Comparison of ENCODE assay signal across 1 cellular context in the genomic region with DNA sequence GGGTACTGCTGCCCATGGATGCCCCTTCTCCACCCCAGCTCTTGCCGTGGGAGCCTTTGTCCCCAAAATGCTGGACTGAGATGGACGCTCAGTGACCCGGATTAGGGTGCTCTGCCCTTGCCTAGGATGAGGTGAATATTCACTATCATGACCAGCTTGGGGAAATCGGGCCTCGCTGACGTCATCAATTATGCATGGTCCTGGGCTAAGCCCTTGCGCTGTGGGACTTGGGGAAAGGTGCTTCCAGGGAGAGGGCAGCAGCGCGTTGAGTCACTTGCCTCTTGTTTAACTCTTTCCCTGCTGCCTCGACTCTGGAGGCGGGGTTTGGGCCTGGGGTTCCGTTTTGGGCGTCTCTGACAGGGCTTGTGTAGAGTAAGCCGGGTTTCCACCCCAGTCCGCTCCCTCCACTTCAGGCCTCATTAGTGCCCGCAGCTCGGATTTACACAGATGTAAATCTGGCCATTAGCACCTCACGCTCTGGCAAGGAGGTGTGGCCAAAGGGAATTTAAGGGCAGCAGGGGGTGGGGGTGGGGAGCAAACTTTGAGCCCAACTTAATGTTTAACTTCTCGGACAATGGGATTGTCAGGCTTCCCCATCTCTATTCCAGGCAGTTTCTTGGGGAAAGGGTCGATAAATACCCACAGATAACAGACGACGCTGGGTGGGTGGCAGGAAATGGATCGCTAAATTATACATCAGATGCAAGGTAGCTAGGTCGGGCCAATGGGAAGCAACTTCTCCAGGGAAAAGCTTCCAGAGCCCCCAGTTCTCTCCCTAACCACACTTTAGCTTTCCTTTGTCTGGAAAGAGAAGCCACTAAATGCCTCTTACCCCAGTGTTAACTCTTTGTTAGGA.
A peak's percentile ranks its signal among the peaks of the same experiment; 100 is the strongest.
TF ChIP-seq lines count a peak whose summit lies in the region.

No MANE protein-coding gene starts in this region.

TF ChIP-seq in WTC11, 78 proteins besides CTCF, POLR2A, EP300 and RAD21 (continued from another document and continues in another):
- TF ChIP-seq, protein P1, sequence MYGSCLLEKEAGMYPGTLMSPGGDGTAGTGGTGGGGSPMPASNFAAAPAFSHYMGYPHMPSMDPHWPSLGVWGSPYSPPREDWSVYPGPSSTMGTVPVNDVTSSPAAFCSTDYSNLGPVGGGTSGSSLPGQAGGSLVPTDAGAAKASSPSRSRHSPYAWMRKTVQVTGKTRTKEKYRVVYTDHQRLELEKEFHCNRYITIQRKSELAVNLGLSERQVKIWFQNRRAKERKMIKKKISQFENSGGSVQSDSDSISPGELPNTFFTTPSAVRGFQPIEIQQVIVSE (CRISPR knock-in tag; IDR thresholded peaks at IDR 0.05; ENCODE audit: borderline replicate concordance) = no peak
- TF ChIP-seq, protein P2, sequence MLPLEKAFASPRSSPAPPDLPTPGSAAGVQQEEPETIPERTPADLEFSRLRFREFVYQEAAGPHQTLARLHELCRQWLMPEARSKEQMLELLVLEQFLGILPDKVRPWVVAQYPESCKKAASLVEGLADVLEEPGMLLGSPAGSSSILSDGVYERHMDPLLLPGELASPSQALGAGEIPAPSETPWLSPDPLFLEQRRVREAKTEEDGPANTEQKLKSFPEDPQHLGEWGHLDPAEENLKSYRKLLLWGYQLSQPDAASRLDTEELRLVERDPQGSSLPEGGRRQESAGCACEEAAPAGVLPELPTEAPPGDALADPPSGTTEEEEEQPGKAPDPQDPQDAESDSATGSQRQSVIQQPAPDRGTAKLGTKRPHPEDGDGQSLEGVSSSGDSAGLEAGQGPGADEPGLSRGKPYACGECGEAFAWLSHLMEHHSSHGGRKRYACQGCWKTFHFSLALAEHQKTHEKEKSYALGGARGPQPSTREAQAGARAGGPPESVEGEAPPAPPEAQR (CRISPR knock-in tag; IDR thresholded peaks at IDR 0.05) = 0 out of 2 replicates have a peak, but pooled peaks have one; percentile 26
- TF ChIP-seq ESRRA (CRISPR knock-in tag; IDR thresholded peaks at IDR 0.05; ENCODE audit: borderline replicate concordance) (peak; percentile 57; the same call in 1 of the 2 replicates), SP1 (CRISPR knock-in tag; conservative IDR thresholded peaks at IDR 0.05) (peak; percentile 64), SMAD4 (CRISPR knock-in tag; IDR thresholded peaks at IDR 0.05) (no peak), FOXP1 (CRISPR knock-in tag; IDR thresholded peaks at IDR 0.05; ENCODE audit: borderline replicate concordance) (peak; percentile 84; the same call in 1 of the 2 replicates), NFYB (CRISPR knock-in tag; conservative IDR thresholded peaks at IDR 0.05; ENCODE audit: low read depth) (no peak), SMAD3 (CRISPR knock-in tag; IDR thresholded peaks at IDR 0.05; ENCODE audit: borderline replicate concordance) (no peak), ZNF671 (CRISPR knock-in tag; IDR thresholded peaks at IDR 0.05) (no peak), ZNF219 (CRISPR knock-in tag; IDR thresholded peaks at IDR 0.05; ENCODE audit: borderline replicate concordance) (no peak), NR1H2 (CRISPR knock-in tag; IDR thresholded peaks at IDR 0.05) (no peak), HMGA2 (CRISPR knock-in tag; IDR thresholded peaks at IDR 0.05) (no peak), NFATC4 (CRISPR knock-in tag; IDR thresholded peaks at IDR 0.05) (no peak), KAT7 (CRISPR knock-in tag; IDR thresholded peaks at IDR 0.05; ENCODE audit: borderline replicate concordance) (no peak), GRHL2 (CRISPR knock-in tag; IDR thresholded peaks at IDR 0.05; ENCODE audit: insufficient replicate concordance, severe bottlenecking) (no peak), ZNF396 (CRISPR knock-in tag; IDR thresholded peaks at IDR 0.05; ENCODE audit: borderline replicate concordance) (no peak), ELF4 (CRISPR knock-in tag; IDR thresholded peaks at IDR 0.05; ENCODE audit: low read depth) (no peak), RORB (CRISPR knock-in tag; IDR thresholded peaks at IDR 0.05) (no peak), GABPB1 (CRISPR knock-in tag; IDR thresholded peaks at IDR 0.05) (peak; percentile 27; the same call in 1 of the 2 replicates), NR2C2 (CRISPR knock-in tag; IDR thresholded peaks at IDR 0.05) (no peak)
- TF ChIP-seq, protein P3, sequence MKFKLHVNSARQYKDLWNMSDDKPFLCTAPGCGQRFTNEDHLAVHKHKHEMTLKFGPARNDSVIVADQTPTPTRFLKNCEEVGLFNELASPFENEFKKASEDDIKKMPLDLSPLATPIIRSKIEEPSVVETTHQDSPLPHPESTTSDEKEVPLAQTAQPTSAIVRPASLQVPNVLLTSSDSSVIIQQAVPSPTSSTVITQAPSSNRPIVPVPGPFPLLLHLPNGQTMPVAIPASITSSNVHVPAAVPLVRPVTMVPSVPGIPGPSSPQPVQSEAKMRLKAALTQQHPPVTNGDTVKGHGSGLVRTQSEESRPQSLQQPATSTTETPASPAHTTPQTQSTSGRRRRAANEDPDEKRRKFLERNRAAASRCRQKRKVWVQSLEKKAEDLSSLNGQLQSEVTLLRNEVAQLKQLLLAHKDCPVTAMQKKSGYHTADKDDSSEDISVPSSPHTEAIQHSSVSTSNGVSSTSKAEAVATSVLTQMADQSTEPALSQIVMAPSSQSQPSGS (CRISPR knock-in tag; IDR thresholded peaks at IDR 0.05; ENCODE audit: borderline replicate concordance, low read depth) = peak; percentile 59; the same call in 1 of the 2 replicates
- TF ChIP-seq, protein P4, sequence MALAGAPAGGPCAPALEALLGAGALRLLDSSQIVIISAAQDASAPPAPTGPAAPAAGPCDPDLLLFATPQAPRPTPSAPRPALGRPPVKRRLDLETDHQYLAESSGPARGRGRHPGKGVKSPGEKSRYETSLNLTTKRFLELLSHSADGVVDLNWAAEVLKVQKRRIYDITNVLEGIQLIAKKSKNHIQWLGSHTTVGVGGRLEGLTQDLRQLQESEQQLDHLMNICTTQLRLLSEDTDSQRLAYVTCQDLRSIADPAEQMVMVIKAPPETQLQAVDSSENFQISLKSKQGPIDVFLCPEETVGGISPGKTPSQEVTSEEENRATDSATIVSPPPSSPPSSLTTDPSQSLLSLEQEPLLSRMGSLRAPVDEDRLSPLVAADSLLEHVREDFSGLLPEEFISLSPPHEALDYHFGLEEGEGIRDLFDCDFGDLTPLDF (CRISPR knock-in tag; IDR thresholded peaks at IDR 0.05) = no peak
- TF ChIP-seq, protein P5, sequence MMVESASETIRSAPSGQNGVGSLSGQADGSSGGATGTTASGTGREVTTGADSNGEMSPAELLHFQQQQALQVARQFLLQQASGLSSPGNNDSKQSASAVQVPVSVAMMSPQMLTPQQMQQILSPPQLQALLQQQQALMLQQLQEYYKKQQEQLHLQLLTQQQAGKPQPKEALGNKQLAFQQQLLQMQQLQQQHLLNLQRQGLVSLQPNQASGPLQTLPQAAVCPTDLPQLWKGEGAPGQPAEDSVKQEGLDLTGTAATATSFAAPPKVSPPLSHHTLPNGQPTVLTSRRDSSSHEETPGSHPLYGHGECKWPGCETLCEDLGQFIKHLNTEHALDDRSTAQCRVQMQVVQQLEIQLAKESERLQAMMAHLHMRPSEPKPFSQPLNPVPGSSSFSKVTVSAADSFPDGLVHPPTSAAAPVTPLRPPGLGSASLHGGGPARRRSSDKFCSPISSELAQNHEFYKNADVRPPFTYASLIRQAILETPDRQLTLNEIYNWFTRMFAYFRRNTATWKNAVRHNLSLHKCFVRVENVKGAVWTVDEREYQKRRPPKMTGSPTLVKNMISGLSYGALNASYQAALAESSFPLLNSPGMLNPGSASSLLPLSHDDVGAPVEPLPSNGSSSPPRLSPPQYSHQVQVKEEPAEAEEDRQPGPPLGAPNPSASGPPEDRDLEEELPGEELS (CRISPR knock-in tag; IDR thresholded peaks at IDR 0.05) = no peak
- TF ChIP-seq, protein P6, sequence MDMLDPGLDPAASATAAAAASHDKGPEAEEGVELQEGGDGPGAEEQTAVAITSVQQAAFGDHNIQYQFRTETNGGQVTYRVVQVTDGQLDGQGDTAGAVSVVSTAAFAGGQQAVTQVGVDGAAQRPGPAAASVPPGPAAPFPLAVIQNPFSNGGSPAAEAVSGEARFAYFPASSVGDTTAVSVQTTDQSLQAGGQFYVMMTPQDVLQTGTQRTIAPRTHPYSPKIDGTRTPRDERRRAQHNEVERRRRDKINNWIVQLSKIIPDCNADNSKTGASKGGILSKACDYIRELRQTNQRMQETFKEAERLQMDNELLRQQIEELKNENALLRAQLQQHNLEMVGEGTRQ (CRISPR knock-in tag; IDR thresholded peaks at IDR 0.05) = peak; percentile 37; the same call in 1 of the 2 replicates
- TF ChIP-seq, protein P7, sequence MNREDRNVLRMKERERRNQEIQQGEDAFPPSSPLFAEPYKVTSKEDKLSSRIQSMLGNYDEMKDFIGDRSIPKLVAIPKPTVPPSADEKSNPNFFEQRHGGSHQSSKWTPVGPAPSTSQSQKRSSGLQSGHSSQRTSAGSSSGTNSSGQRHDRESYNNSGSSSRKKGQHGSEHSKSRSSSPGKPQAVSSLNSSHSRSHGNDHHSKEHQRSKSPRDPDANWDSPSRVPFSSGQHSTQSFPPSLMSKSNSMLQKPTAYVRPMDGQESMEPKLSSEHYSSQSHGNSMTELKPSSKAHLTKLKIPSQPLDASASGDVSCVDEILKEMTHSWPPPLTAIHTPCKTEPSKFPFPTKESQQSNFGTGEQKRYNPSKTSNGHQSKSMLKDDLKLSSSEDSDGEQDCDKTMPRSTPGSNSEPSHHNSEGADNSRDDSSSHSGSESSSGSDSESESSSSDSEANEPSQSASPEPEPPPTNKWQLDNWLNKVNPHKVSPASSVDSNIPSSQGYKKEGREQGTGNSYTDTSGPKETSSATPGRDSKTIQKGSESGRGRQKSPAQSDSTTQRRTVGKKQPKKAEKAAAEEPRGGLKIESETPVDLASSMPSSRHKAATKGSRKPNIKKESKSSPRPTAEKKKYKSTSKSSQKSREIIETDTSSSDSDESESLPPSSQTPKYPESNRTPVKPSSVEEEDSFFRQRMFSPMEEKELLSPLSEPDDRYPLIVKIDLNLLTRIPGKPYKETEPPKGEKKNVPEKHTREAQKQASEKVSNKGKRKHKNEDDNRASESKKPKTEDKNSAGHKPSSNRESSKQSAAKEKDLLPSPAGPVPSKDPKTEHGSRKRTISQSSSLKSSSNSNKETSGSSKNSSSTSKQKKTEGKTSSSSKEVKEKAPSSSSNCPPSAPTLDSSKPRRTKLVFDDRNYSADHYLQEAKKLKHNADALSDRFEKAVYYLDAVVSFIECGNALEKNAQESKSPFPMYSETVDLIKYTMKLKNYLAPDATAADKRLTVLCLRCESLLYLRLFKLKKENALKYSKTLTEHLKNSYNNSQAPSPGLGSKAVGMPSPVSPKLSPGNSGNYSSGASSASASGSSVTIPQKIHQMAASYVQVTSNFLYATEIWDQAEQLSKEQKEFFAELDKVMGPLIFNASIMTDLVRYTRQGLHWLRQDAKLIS (CRISPR knock-in tag; IDR thresholded peaks at IDR 0.05; ENCODE audit: borderline replicate concordance) = no peak
- TF ChIP-seq, protein P8, sequence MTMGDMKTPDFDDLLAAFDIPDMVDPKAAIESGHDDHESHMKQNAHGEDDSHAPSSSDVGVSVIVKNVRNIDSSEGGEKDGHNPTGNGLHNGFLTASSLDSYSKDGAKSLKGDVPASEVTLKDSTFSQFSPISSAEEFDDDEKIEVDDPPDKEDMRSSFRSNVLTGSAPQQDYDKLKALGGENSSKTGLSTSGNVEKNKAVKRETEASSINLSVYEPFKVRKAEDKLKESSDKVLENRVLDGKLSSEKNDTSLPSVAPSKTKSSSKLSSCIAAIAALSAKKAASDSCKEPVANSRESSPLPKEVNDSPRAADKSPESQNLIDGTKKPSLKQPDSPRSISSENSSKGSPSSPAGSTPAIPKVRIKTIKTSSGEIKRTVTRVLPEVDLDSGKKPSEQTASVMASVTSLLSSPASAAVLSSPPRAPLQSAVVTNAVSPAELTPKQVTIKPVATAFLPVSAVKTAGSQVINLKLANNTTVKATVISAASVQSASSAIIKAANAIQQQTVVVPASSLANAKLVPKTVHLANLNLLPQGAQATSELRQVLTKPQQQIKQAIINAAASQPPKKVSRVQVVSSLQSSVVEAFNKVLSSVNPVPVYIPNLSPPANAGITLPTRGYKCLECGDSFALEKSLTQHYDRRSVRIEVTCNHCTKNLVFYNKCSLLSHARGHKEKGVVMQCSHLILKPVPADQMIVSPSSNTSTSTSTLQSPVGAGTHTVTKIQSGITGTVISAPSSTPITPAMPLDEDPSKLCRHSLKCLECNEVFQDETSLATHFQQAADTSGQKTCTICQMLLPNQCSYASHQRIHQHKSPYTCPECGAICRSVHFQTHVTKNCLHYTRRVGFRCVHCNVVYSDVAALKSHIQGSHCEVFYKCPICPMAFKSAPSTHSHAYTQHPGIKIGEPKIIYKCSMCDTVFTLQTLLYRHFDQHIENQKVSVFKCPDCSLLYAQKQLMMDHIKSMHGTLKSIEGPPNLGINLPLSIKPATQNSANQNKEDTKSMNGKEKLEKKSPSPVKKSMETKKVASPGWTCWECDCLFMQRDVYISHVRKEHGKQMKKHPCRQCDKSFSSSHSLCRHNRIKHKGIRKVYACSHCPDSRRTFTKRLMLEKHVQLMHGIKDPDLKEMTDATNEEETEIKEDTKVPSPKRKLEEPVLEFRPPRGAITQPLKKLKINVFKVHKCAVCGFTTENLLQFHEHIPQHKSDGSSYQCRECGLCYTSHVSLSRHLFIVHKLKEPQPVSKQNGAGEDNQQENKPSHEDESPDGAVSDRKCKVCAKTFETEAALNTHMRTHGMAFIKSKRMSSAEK (CRISPR knock-in tag; IDR thresholded peaks at IDR 0.05; ENCODE audit: borderline replicate concordance) = no peak
- TF ChIP-seq, protein P9, sequence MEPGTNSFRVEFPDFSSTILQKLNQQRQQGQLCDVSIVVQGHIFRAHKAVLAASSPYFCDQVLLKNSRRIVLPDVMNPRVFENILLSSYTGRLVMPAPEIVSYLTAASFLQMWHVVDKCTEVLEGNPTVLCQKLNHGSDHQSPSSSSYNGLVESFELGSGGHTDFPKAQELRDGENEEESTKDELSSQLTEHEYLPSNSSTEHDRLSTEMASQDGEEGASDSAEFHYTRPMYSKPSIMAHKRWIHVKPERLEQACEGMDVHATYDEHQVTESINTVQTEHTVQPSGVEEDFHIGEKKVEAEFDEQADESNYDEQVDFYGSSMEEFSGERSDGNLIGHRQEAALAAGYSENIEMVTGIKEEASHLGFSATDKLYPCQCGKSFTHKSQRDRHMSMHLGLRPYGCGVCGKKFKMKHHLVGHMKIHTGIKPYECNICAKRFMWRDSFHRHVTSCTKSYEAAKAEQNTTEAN (CRISPR knock-in tag; IDR thresholded peaks at IDR 0.05) = 0 out of 2 replicates have a peak, but pooled peaks have one; percentile 68
- TF ChIP-seq, protein P10, sequence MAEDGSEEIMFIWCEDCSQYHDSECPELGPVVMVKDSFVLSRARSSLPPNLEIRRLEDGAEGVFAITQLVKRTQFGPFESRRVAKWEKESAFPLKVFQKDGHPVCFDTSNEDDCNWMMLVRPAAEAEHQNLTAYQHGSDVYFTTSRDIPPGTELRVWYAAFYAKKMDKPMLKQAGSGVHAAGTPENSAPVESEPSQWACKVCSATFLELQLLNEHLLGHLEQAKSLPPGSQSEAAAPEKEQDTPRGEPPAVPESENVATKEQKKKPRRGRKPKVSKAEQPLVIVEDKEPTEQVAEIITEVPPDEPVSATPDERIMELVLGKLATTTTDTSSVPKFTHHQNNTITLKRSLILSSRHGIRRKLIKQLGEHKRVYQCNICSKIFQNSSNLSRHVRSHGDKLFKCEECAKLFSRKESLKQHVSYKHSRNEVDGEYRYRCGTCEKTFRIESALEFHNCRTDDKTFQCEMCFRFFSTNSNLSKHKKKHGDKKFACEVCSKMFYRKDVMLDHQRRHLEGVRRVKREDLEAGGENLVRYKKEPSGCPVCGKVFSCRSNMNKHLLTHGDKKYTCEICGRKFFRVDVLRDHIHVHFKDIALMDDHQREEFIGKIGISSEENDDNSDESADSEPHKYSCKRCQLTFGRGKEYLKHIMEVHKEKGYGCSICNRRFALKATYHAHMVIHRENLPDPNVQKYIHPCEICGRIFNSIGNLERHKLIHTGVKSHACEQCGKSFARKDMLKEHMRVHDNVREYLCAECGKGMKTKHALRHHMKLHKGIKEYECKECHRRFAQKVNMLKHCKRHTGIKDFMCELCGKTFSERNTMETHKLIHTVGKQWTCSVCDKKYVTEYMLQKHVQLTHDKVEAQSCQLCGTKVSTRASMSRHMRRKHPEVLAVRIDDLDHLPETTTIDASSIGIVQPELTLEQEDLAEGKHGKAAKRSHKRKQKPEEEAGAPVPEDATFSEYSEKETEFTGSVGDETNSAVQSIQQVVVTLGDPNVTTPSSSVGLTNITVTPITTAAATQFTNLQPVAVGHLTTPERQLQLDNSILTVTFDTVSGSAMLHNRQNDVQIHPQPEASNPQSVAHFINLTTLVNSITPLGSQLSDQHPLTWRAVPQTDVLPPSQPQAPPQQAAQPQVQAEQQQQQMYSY (CRISPR knock-in tag; IDR thresholded peaks at IDR 0.05) = peak; percentile 82
